ENCODE assay signal across 26 cellular contexts in the genomic region with DNA sequence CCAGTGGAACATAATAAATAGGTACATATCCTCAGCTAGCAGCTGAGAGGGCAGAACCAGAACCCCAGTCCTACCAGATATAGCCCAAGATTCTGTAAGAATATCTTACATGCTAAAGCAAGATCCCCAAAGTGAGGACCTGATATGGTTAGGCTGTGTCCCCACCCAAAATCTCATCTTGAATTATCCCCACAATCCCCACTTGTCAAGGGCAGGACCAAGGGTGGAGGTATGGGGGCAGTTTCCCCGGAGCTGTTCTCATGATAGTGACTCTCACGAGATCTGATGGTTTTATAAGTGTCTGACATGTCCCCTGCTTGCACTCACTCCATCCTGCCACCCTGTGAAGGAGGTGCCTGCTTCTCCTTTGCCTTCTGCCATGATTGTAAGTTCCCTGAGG.
"Had no signal": no experiment of that assay in that cellular context is flagged by ENCODE, and none has a peak within 500 bp of the region (broad histone marks: within the 10 kb centered on the region; RNA-seq: fewer than 3 reads in every experiment).

No MANE protein-coding gene starts in this region.

- H3K4me1 ChIP-seq: adrenal gland, body of pancreas, gastroesophageal sphincter, neural progenitor cell had no signal

- H3K36me3 Mint-ChIP-seq: natural killer cell, neural progenitor cell, WTC11 had no signal

- H3K27ac Mint-ChIP-seq: activated naive CD8-positive, alpha-beta T cell; activated T-cell treated with anti-CD3 and anti-CD28 coated beads, Interleukin-2, amount 50 U/mL, for 72 hours; neural progenitor cell; stimulated activated naive CD8-positive, alpha-beta T cell treated with anti-CD3 and anti-CD28 coated beads, Interleukin-15, Interleukin-2, amounts not matched to agents 100 ng/mL and 50 ng/mL, for 24 hours; WTC11 had no signal

- H3K9me3 ChIP-seq: adrenal gland, body of pancreas, gastroesophageal sphincter, thoracic aorta had no signal

- H3K36me3 ChIP-seq: adrenal gland, gastroesophageal sphincter, neural progenitor cell, thoracic aorta had no signal

- H3K4me3 ChIP-seq: adrenal gland, body of pancreas, gastroesophageal sphincter, hepatocyte, neural progenitor cell, thoracic aorta had no signal

- H3K27me3 Mint-ChIP-seq: activated naive CD8-positive, alpha-beta T cell; stimulated activated naive CD8-positive, alpha-beta T cell treated with anti-CD3 and anti-CD28 coated beads, Interleukin-15, Interleukin-2, amounts not matched to agents 100 ng/mL and 50 ng/mL, for 24 hours had no signal

- H3K27me3 ChIP-seq: adrenal gland, body of pancreas, gastroesophageal sphincter, hepatocyte, neural progenitor cell had no signal

- ATAC-seq: activated T-cell treated with anti-CD3 and anti-CD28 coated beads, Interleukin-2, amount 50 U/mL, for 72 hours; body of pancreas; gastroesophageal sphincter; natural killer cell; right cardiac atrium; SK-N-SH treated with all-trans-retinoic acid at 6 μM for 48 hours; WTC11 had no signal

- H3K4me3 Mint-ChIP-seq: activated naive CD8-positive, alpha-beta T cell; activated T-cell treated with anti-CD3 and anti-CD28 coated beads, Interleukin-2, amount 50 U/mL, for 72 hours; natural killer cell; neural progenitor cell; stimulated activated naive CD8-positive, alpha-beta T cell treated with anti-CD3 and anti-CD28 coated beads, Interleukin-15, Interleukin-2, amounts not matched to agents 100 ng/mL and 50 ng/mL, for 24 hours; WTC11 had no signal

- DNase-seq: activated CD4-positive, alpha-beta T cell treated with anti-CD3 and anti-CD28 coated beads for 1 hour; activated effector memory CD4-positive, alpha-beta T cell treated with Interleukin-2 at 50 U/mL for 16 hours; activated naive CD4-positive, alpha-beta T cell treated with Interleukin-2 at 50 U/mL for 16 hours; activated T-cell treated with anti-CD3 and anti-CD28 coated beads, Interleukin-2, amount 50 U/mL, for 72 hours; aorta; body of pancreas; dermis blood vessel endothelial cell; effector CD8-positive, alpha-beta T cell; erythroblast; islet precursor cell; mesenchymal stem cell; natural killer cell; occipital lobe; right cardiac atrium; stimulated activated CD4-positive, alpha-beta T cell treated with anti-CD3 and anti-CD28 coated beads, Interleukin-2, amount 100 ng/mL, for 48 hours; T-helper 2 cell; trophoblast cell had no signal

- H3K9me3 Mint-ChIP-seq: activated T-cell treated with anti-CD3 and anti-CD28 coated beads, Interleukin-2, amount 50 U/mL, for 72 hours; natural killer cell; neural progenitor cell; stimulated activated naive CD8-positive, alpha-beta T cell treated with anti-CD3 and anti-CD28 coated beads, Interleukin-15, Interleukin-2, amounts not matched to agents 100 ng/mL and 50 ng/mL, for 24 hours; WTC11 had no signal

- H3K27ac ChIP-seq: adrenal gland, body of pancreas, gastroesophageal sphincter, hepatocyte, neural progenitor cell, thoracic aorta had no signal

- H3K4me1 Mint-ChIP-seq: natural killer cell, WTC11 had no signal
